10 cellular contexts compared by ENCODE assay signal in genomic region chr14:22448035-22448904, GRCh38.
DNase-seq lines count a peak whose midpoint lies in the region; ATAC-seq, FAIRE-seq and TF ChIP-seq lines count a peak whose summit lies in the region.
"Had no signal": no experiment of that assay in that cellular context is flagged by ENCODE, and none has a peak within 500 bp of the region (broad histone marks: within the 10 kb centered on the region; RNA-seq: fewer than 3 reads in every experiment).

No MANE protein-coding gene starts in this region.

- TF ChIP-seq CTCF in psoas muscle (IDR thresholded peaks at IDR 0.05), result no peak

- DNase-seq in iris pigment epithelial cell (ENCODE audit: low read depth), result peak; percentile 28
- DNase-seq in COLO668 (lab: John Stamatoyannopoulos, UW; ENCODE audit: unreplicated experiment), result no peak
- DNase-seq in psoas muscle, result no peak
- no peak for DNase-seq in effector memory CD8-positive, alpha-beta T cell
- DNase-seq in H54 (ENCODE audit: insufficient read length, low spot score), result no peak
- DNase-seq: activated CD4-positive, CD25-positive, alpha-beta regulatory T cell treated with anti-CD3 and anti-CD28 coated beads, Interleukin-2, amount 50 U/mL, for 72 hours; NCI-H1105 had no signal

- H3K27ac ChIP-seq in psoas muscle, result no peak overlapping the region

- no peaks in the 10 kb centered on the region for H3K4me1 ChIP-seq in psoas muscle

- H3K4me3 ChIP-seq in psoas muscle, result no peak overlapping the region

- no peak for FAIRE-seq in H54 (lab: Jason Lieb, UNC)

- peaks cover 3% of the 10 kb centered on the region for H3K36me3 Mint-ChIP-seq in IgD-negative memory B cell
- H3K36me3 Mint-ChIP-seq in effector memory CD8-positive, alpha-beta T cell (ENCODE audit: insufficient read depth), result no peaks in the 10 kb centered on the region

- no peaks in the 10 kb centered on the region for H3K9me3 Mint-ChIP-seq in IgD-negative memory B cell
- H3K9me3 Mint-ChIP-seq in effector memory CD8-positive, alpha-beta T cell, result no peaks in the 10 kb centered on the region

- peak overlapping the region in 2 of 3 donors; percentile 36 to 39 for H3K27ac Mint-ChIP-seq in IgD-negative memory B cell
- H3K27ac Mint-ChIP-seq in effector memory CD8-positive, alpha-beta T cell, result no peak overlapping the region

- H3K36me3 ChIP-seq in psoas muscle (ENCODE audit: insufficient read depth in 1 of 2, low read depth in 1 of 2), result no peaks in the 10 kb centered on the region

- H3K9me3 ChIP-seq in psoas muscle, result no peaks in the 10 kb centered on the region

- H3K4me1 Mint-ChIP-seq in IgD-negative memory B cell, result peaks cover 10 to 21% (median 12%) of the 10 kb centered on the region in 3 donors
- no peaks in the 10 kb centered on the region for H3K4me1 Mint-ChIP-seq in effector memory CD8-positive, alpha-beta T cell (ENCODE audit: low read depth in 2 of 2)

- no peaks in the 10 kb centered on the region for H3K27me3 ChIP-seq in psoas muscle (ENCODE audit: insufficient read depth in 3 of 3, low read length in 2 of 3)

- ATAC-seq in GM18499 (IDR thresholded peaks at IDR 0.05; ENCODE audit: insufficient read depth, unreplicated experiment) (peak; percentile 54), GM21786 (IDR thresholded peaks at IDR 0.05; ENCODE audit: unreplicated experiment) (peak; percentile 73), psoas muscle (no peak)
- no peak for ATAC-seq in effector memory CD8-positive, alpha-beta T cell (replicated peaks)

- TF ChIP-seq POLR2A in H54 (IDR thresholded peaks at IDR 0.05; ENCODE audit: low read depth, low read length), result no peak

- intact Hi-C loops in psoas muscle (cut with DNase I), result no loop called here

- WGBS in psoas muscle, 3 donors, result 76 to 84% (median 82%) methylated on average over 10 of the region's 10 CpGs

- peaks cover 21% of the 10 kb centered on the region for H3K27me3 Mint-ChIP-seq in IgD-negative memory B cell
- no peaks in the 10 kb centered on the region for H3K27me3 Mint-ChIP-seq in effector memory CD8-positive, alpha-beta T cell

- H3K4me3 Mint-ChIP-seq in IgD-negative memory B cell, result peak overlapping the region in 1 of 4 donors; percentile 56
- no peak overlapping the region for H3K4me3 Mint-ChIP-seq in effector memory CD8-positive, alpha-beta T cell

Comparison
In these comparisons a context has a peak if more than half of its experiments do, and no peak if none do; other contexts are left out.
1. ATAC-seq: peak in GM18499 (single experiment) and GM21786 (single experiment); none in psoas muscle (0 of 4) and effector memory CD8-positive, alpha-beta T cell (single experiment).
2. H3K27ac Mint-ChIP-seq: peak in IgD-negative memory B cell (2 of 3); none in effector memory CD8-positive, alpha-beta T cell (0 of 2).